1 cellular context compared by ENCODE assay signal in genomic region chr6:112879920-112880413, GRCh38.
TF ChIP-seq lines count a peak whose summit lies in the region.

No MANE protein-coding gene starts in this region.

TF ChIP-seq in HepG2, 621 proteins besides CTCF, POLR2A, EP300 and RAD21 (continued from another document and continues in another):
- peak; percentile 71; the same call in 1 of the 2 replicates for TF ChIP-seq ARID4A (CRISPR knock-in tag; IDR thresholded peaks at IDR 0.05; ENCODE audit: borderline replicate concordance)
- no peak for TF ChIP-seq JARID2 (CRISPR knock-in tag; IDR thresholded peaks at IDR 0.05; ENCODE audit: insufficient replicate concordance)
- TF ChIP-seq ZNF687 (CRISPR knock-in tag; IDR thresholded peaks at IDR 0.05), result peak; percentile 91
- no peak for TF ChIP-seq ZNF83 (CRISPR knock-in tag; IDR thresholded peaks at IDR 0.05; ENCODE audit: borderline replicate concordance)
- no peak for TF ChIP-seq NFE2 (CRISPR knock-in tag; IDR thresholded peaks at IDR 0.05)
- no peak for TF ChIP-seq KDM5A (IDR thresholded peaks at IDR 0.05; ENCODE audit: borderline replicate concordance, low read length)
- no peak for TF ChIP-seq ATF7 (IDR thresholded peaks at IDR 0.05)
- TF ChIP-seq ATF7 (CRISPR knock-in tag; IDR thresholded peaks at IDR 0.05), result no peak
- TF ChIP-seq SALL2 (CRISPR knock-in tag; IDR thresholded peaks at IDR 0.05), result peak; percentile 72; the same call in 1 of the 2 replicates
- peak; percentile 90; the same call in 1 of the 2 replicates for TF ChIP-seq BRCA1 (CRISPR knock-in tag; IDR thresholded peaks at IDR 0.05)
- TF ChIP-seq ZNF766 (CRISPR knock-in tag; IDR thresholded peaks at IDR 0.05; ENCODE audit: borderline replicate concordance), result 0 out of 2 replicates have a peak, but pooled peaks have one; percentile 54
- no peak for TF ChIP-seq ZNF354B (CRISPR knock-in tag; IDR thresholded peaks at IDR 0.05)
- TF ChIP-seq BCL6 (CRISPR knock-in tag; IDR thresholded peaks at IDR 0.05), result peak; percentile 64
- TF ChIP-seq ZFP91 (CRISPR knock-in tag; IDR thresholded peaks at IDR 0.05; ENCODE audit: borderline replicate concordance), result peak; percentile 93
- peak; percentile 72; the same call in 1 of the 2 replicates for TF ChIP-seq MIER2 (CRISPR knock-in tag; IDR thresholded peaks at IDR 0.05)
- peak; percentile 84 for TF ChIP-seq IRF2 (CRISPR knock-in tag; IDR thresholded peaks at IDR 0.05)
- TF ChIP-seq ZNF17 (CRISPR knock-in tag; IDR thresholded peaks at IDR 0.05), result no peak
- no peak for TF ChIP-seq HNF4G (IDR thresholded peaks at IDR 0.05; ENCODE audit: borderline replicate concordance, low read depth, low read length)
- no peak for TF ChIP-seq HNF4G (CRISPR knock-in tag; IDR thresholded peaks at IDR 0.05; ENCODE audit: borderline replicate concordance, low read depth)
- no peak for TF ChIP-seq RFX3 (CRISPR knock-in tag; IDR thresholded peaks at IDR 0.05)
- no peak for TF ChIP-seq FOXM1 (CRISPR knock-in tag; IDR thresholded peaks at IDR 0.05)
- peak; percentile 53; the same call in 1 of the 2 replicates for TF ChIP-seq MXD3 (CRISPR knock-in tag; IDR thresholded peaks at IDR 0.05)
- TF ChIP-seq HOXA7 (CRISPR knock-in tag; IDR thresholded peaks at IDR 0.05), result no peak
- no peak for TF ChIP-seq NCOA5 (CRISPR knock-in tag; IDR thresholded peaks at IDR 0.05)
- no peak for TF ChIP-seq ATAD3A (CRISPR knock-in tag; IDR thresholded peaks at IDR 0.05)
- TF ChIP-seq ZNF3 (CRISPR knock-in tag; IDR thresholded peaks at IDR 0.05), result no peak
- no peak for TF ChIP-seq TBL1XR1 (IDR thresholded peaks at IDR 0.05; ENCODE audit: borderline replicate concordance, low read length, partially characterized antibody)
- TF ChIP-seq, protein P1, sequence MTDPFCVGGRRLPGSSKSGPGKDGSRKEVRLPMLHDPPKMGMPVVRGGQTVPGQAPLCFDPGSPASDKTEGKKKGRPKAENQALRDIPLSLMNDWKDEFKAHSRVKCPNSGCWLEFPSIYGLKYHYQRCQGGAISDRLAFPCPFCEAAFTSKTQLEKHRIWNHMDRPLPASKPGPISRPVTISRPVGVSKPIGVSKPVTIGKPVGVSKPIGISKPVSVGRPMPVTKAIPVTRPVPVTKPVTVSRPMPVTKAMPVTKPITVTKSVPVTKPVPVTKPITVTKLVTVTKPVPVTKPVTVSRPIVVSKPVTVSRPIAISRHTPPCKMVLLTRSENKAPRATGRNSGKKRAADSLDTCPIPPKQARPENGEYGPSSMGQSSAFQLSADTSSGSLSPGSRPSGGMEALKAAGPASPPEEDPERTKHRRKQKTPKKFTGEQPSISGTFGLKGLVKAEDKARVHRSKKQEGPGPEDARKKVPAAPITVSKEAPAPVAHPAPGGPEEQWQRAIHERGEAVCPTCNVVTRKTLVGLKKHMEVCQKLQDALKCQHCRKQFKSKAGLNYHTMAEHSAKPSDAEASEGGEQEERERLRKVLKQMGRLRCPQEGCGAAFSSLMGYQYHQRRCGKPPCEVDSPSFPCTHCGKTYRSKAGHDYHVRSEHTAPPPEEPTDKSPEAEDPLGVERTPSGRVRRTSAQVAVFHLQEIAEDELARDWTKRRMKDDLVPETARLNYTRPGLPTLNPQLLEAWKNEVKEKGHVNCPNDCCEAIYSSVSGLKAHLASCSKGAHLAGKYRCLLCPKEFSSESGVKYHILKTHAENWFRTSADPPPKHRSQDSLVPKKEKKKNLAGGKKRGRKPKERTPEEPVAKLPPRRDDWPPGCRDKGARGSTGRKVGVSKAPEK (CRISPR knock-in tag; IDR thresholded peaks at IDR 0.05; ENCODE audit: borderline replicate concordance), result peak; percentile 83; the same call in 1 of the 2 replicates
- TF ChIP-seq ZNF33A (CRISPR knock-in tag; IDR thresholded peaks at IDR 0.05; ENCODE audit: borderline replicate concordance), result 0 out of 2 replicates have a peak, but pooled peaks have one; percentile 34
- 0 out of 2 replicates have a peak, but pooled peaks have one; percentile 43 for TF ChIP-seq ETS1 (CRISPR knock-in tag; IDR thresholded peaks at IDR 0.05)
- no peak for TF ChIP-seq ZNF589 (CRISPR knock-in tag; conservative IDR thresholded peaks at IDR 0.05)
- no peak for TF ChIP-seq ZNF878 (CRISPR knock-in tag; IDR thresholded peaks at IDR 0.05)
- TF ChIP-seq ZNF296 (CRISPR knock-in tag; conservative IDR thresholded peaks at IDR 0.05), result no peak
- TF ChIP-seq EED (CRISPR knock-in tag; IDR thresholded peaks at IDR 0.05), result peak; percentile 80
- TF ChIP-seq ZNF564 (CRISPR knock-in tag; IDR thresholded peaks at IDR 0.05), result peak; percentile 63; the same call in 1 of the 2 replicates
- no peak for TF ChIP-seq MAFF (IDR thresholded peaks at IDR 0.05; ENCODE audit: low read depth, low read length)
- TF ChIP-seq SRSF9 (IDR thresholded peaks at IDR 0.05; ENCODE audit: borderline replicate concordance, insufficient read depth, low read depth, low read length, poor library complexity, severe bottlenecking), result no peak
- TF ChIP-seq RXRB (CRISPR knock-in tag; IDR thresholded peaks at IDR 0.05; ENCODE audit: borderline replicate concordance), result peak; percentile 50; the same call in 1 of the 2 replicates
- peak; percentile 71 for TF ChIP-seq THAP11 (CRISPR knock-in tag; IDR thresholded peaks at IDR 0.05)
- no peak for TF ChIP-seq ZNF44 (CRISPR knock-in tag; IDR thresholded peaks at IDR 0.05)
- peak; percentile 86; the same call in 1 of the 2 replicates for TF ChIP-seq ZNF350 (CRISPR knock-in tag; IDR thresholded peaks at IDR 0.05; ENCODE audit: borderline replicate concordance, low read depth)
- no peak for TF ChIP-seq TRIM24 (CRISPR knock-in tag; IDR thresholded peaks at IDR 0.05)
- peak; percentile 88 for TF ChIP-seq ZNF430 (CRISPR knock-in tag; IDR thresholded peaks at IDR 0.05)
- peak; percentile 14; the same call in 1 of the 2 replicates for TF ChIP-seq ZSCAN25 (CRISPR knock-in tag; IDR thresholded peaks at IDR 0.05)
- no peak for TF ChIP-seq ONECUT2 (CRISPR knock-in tag; IDR thresholded peaks at IDR 0.05)
- TF ChIP-seq BHLHE40 (IDR thresholded peaks at IDR 0.05; ENCODE audit: low read length), result no peak
- TF ChIP-seq, protein P2, sequence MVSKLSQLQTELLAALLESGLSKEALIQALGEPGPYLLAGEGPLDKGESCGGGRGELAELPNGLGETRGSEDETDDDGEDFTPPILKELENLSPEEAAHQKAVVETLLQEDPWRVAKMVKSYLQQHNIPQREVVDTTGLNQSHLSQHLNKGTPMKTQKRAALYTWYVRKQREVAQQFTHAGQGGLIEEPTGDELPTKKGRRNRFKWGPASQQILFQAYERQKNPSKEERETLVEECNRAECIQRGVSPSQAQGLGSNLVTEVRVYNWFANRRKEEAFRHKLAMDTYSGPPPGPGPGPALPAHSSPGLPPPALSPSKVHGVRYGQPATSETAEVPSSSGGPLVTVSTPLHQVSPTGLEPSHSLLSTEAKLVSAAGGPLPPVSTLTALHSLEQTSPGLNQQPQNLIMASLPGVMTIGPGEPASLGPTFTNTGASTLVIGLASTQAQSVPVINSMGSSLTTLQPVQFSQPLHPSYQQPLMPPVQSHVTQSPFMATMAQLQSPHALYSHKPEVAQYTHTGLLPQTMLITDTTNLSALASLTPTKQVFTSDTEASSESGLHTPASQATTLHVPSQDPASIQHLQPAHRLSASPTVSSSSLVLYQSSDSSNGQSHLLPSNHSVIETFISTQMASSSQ (IDR thresholded peaks at IDR 0.05; ENCODE audit: low read depth), result no peak
- TF ChIP-seq, protein P2 (CRISPR knock-in tag; IDR thresholded peaks at IDR 0.05; ENCODE audit: borderline replicate concordance), result peak; percentile 57; the same call in 1 of the 2 replicates
- TF ChIP-seq, protein P3, sequence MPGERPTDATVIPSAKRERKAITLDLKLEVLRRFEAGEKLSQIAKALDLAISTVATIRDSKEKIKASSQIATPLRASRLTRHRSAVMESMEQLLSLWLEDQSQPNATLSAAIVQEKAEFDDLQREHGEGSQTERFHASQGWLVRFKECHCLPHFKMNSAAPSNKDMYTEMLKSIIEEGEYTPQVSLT (CRISPR knock-in tag; IDR thresholded peaks at IDR 0.05; ENCODE audit: borderline replicate concordance, low read depth), result no peak
- no peak for TF ChIP-seq TMF1 (CRISPR knock-in tag; IDR thresholded peaks at IDR 0.05; ENCODE audit: low read depth)
